Comparison of ENCODE assay signal across 1 cellular context in the genomic region with DNA sequence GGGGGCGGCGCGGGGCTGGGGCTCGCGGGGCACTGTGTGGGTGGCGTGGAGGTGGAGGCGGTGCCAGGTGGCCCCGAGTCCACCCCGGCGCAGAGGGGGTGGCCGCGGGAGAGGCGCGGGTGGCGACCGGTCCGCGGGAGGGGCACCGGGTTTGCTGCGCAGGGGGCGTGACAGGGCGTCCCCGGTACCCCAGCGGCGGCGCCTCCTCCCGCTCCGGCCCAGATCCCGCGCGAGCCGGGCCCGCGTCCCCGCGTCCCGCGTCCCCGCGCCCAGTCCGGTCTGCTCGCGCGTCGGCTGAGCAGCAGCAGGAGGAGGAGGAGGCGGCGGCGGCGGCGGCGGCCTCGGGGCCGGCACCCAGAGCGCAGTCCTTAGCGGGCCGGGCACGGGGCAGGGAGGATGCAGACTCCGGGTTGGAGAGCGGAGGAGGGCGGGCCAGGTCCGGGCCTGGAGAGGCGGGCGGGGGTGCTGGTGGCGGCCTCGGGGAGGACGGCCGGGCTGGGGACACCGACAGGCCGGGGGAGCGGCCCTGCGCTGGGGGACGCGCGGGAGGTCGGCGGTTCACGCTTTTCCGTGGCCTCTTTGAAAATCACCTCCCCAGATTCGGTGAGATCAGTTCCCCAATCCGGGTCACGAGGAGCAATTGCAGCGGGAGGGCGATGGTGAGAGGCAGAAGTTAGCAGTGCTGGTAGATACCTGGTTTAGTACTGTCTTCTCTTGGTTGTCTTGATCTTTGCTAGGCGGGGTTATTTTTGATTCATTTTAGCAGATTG.
TF ChIP-seq lines count a peak whose summit lies in the region.

No MANE protein-coding gene starts in this region.

TF ChIP-seq in HepG2, 621 proteins besides CTCF, POLR2A, EP300 and RAD21 (continued from another document and continues in another):
- TF ChIP-seq, protein P1, sequence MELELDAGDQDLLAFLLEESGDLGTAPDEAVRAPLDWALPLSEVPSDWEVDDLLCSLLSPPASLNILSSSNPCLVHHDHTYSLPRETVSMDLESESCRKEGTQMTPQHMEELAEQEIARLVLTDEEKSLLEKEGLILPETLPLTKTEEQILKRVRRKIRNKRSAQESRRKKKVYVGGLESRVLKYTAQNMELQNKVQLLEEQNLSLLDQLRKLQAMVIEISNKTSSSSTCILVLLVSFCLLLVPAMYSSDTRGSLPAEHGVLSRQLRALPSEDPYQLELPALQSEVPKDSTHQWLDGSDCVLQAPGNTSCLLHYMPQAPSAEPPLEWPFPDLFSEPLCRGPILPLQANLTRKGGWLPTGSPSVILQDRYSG (CRISPR knock-in tag; IDR thresholded peaks at IDR 0.05) = peak; percentile 60; the same call in 1 of the 2 replicates
- TF ChIP-seq, protein P2, sequence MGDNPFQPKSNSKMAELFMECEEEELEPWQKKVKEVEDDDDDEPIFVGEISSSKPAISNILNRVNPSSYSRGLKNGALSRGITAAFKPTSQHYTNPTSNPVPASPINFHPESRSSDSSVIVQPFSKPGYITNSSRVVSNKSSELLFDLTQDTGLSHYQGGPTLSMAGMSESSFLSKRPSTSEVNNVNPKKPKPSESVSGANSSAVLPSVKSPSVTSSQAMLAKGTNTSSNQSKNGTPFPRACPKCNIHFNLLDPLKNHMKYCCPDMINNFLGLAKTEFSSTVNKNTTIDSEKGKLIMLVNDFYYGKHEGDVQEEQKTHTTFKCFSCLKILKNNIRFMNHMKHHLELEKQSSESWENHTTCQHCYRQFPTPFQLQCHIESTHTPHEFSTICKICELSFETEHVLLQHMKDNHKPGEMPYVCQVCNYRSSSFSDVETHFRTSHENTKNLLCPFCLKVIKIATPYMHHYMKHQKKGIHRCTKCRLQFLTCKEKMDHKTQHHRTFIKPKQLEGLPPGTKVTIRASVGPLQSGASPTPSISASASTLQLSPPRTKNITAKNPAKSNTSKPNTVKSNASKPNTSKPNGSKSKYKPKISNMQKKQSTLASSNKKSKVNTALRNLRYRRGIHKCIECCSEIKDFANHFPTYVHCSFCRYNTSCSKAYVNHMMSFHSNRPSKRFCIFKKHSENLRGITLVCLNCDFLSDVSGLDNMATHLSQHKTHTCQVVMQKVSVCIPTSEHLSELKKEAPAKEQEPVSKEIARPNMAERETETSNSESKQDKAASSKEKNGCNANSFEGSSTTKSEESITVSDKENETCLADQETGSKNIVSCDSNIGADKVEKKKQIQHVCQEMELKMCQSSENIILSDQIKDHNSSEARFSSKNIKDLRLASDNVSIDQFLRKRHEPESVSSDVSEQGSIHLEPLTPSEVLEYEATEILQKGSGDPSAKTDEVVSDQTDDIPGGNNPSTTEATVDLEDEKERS (CRISPR knock-in tag; IDR thresholded peaks at IDR 0.05) = no peak
- TF ChIP-seq ZNF850 (CRISPR knock-in tag; conservative IDR thresholded peaks at IDR 0.05) = no peak
- no peak for TF ChIP-seq CREB1 (IDR thresholded peaks at IDR 0.05)
- TF ChIP-seq CREB1 (CRISPR knock-in tag; IDR thresholded peaks at IDR 0.05) = no peak
- no peak for TF ChIP-seq SCMH1 (CRISPR knock-in tag; IDR thresholded peaks at IDR 0.05; ENCODE audit: borderline replicate concordance)
- TF ChIP-seq ZNF180 (CRISPR knock-in tag; IDR thresholded peaks at IDR 0.05; ENCODE audit: borderline replicate concordance, low read depth) = no peak
- TF ChIP-seq SP4 (CRISPR knock-in tag; IDR thresholded peaks at IDR 0.05) = 0 out of 2 replicates have a peak, but pooled peaks have one; percentile 36
- TF ChIP-seq LCORL (IDR thresholded peaks at IDR 0.05) = no peak
- TF ChIP-seq LCORL (CRISPR knock-in tag; IDR thresholded peaks at IDR 0.05) = peak; percentile 27; the same call in 1 of the 2 replicates
- no peak for TF ChIP-seq SMARCE1 (IDR thresholded peaks at IDR 0.05; ENCODE audit: borderline replicate concordance)
- no peak for TF ChIP-seq NFE2L1 (CRISPR knock-in tag; IDR thresholded peaks at IDR 0.05; ENCODE audit: borderline replicate concordance)
- TF ChIP-seq, protein P3, sequence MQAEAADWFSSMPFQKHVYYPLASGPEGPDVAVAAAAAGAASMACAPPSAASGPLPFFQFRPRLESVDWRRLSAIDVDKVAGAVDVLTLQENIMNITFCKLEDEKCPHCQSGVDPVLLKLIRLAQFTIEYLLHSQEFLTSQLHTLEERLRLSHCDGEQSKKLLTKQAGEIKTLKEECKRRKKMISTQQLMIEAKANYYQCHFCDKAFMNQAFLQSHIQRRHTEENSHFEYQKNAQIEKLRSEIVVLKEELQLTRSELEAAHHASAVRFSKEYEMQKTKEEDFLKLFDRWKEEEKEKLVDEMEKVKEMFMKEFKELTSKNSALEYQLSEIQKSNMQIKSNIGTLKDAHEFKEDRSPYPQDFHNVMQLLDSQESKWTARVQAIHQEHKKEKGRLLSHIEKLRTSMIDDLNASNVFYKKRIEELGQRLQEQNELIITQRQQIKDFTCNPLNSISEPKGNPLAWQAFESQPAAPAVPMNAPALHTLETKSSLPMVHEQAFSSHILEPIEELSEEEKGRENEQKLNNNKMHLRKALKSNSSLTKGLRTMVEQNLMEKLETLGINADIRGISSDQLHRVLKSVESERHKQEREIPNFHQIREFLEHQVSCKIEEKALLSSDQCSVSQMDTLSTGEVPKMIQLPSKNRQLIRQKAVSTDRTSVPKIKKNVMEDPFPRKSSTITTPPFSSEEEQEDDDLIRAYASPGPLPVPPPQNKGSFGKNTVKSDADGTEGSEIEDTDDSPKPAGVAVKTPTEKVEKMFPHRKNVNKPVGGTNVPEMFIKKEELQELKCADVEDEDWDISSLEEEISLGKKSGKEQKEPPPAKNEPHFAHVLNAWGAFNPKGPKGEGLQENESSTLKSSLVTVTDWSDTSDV (CRISPR knock-in tag; IDR thresholded peaks at IDR 0.05) = no peak
- TF ChIP-seq HDAC6 (IDR thresholded peaks at IDR 0.05; ENCODE audit: low read depth, low read length) = no peak
- TF ChIP-seq RBFOX2 (IDR thresholded peaks at IDR 0.05; ENCODE audit: low read depth, low read length) = peak; percentile 66
- TF ChIP-seq, protein P4, sequence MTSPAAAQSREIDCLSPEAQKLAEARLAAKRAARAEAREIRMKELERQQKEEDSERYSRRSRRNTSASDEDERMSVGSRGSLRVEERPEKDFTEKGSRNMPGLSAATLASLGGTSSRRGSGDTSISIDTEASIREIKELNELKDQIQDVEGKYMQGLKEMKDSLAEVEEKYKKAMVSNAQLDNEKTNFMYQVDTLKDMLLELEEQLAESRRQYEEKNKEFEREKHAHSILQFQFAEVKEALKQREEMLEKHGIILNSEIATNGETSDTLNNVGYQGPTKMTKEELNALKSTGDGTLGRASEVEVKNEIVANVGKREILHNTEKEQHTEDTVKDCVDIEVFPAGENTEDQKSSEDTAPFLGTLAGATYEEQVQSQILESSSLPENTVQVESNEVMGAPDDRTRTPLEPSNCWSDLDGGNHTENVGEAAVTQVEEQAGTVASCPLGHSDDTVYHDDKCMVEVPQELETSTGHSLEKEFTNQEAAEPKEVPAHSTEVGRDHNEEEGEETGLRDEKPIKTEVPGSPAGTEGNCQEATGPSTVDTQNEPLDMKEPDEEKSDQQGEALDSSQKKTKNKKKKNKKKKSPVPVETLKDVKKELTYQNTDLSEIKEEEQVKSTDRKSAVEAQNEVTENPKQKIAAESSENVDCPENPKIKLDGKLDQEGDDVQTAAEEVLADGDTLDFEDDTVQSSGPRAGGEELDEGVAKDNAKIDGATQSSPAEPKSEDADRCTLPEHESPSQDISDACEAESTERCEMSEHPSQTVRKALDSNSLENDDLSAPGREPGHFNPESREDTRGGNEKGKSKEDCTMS (CRISPR knock-in tag; conservative IDR thresholded peaks at IDR 0.05) = no peak
- TF ChIP-seq KDM2A (CRISPR knock-in tag; IDR thresholded peaks at IDR 0.05; ENCODE audit: borderline replicate concordance, low read depth) = peak; percentile 23; the same call in 1 of the 2 replicates
- TF ChIP-seq, protein P5, sequence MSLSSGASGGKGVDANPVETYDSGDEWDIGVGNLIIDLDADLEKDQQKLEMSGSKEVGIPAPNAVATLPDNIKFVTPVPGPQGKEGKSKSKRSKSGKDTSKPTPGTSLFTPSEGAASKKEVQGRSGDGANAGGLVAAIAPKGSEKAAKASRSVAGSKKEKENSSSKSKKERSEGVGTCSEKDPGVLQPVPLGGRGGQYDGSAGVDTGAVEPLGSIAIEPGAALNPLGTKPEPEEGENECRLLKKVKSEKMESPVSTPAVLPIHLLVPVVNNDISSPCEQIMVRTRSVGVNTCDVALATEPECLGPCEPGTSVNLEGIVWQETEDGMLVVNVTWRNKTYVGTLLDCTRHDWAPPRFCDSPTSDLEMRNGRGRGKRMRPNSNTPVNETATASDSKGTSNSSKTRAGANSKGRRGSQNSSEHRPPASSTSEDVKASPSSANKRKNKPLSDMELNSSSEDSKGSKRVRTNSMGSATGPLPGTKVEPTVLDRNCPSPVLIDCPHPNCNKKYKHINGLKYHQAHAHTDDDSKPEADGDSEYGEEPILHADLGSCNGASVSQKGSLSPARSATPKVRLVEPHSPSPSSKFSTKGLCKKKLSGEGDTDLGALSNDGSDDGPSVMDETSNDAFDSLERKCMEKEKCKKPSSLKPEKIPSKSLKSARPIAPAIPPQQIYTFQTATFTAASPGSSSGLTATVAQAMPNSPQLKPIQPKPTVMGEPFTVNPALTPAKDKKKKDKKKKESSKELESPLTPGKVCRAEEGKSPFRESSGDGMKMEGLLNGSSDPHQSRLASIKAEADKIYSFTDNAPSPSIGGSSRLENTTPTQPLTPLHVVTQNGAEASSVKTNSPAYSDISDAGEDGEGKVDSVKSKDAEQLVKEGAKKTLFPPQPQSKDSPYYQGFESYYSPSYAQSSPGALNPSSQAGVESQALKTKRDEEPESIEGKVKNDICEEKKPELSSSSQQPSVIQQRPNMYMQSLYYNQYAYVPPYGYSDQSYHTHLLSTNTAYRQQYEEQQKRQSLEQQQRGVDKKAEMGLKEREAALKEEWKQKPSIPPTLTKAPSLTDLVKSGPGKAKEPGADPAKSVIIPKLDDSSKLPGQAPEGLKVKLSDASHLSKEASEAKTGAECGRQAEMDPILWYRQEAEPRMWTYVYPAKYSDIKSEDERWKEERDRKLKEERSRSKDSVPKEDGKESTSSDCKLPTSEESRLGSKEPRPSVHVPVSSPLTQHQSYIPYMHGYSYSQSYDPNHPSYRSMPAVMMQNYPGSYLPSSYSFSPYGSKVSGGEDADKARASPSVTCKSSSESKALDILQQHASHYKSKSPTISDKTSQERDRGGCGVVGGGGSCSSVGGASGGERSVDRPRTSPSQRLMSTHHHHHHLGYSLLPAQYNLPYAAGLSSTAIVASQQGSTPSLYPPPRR (CRISPR knock-in tag; IDR thresholded peaks at IDR 0.05; ENCODE audit: borderline replicate concordance) = no peak
- TF ChIP-seq SP2 (CRISPR knock-in tag; IDR thresholded peaks at IDR 0.05) = no peak
- TF ChIP-seq ATF7 (IDR thresholded peaks at IDR 0.05) = no peak
- no peak for TF ChIP-seq ATF7 (CRISPR knock-in tag; IDR thresholded peaks at IDR 0.05)
- TF ChIP-seq KDM5A (IDR thresholded peaks at IDR 0.05; ENCODE audit: borderline replicate concordance, low read length) = no peak
- no peak for TF ChIP-seq ZNF713 (CRISPR knock-in tag; IDR thresholded peaks at IDR 0.05)
- TF ChIP-seq ZNF7 (CRISPR knock-in tag; IDR thresholded peaks at IDR 0.05) = no peak
- no peak for TF ChIP-seq ARHGAP35 (CRISPR knock-in tag; IDR thresholded peaks at IDR 0.05; ENCODE audit: borderline replicate concordance)
- TF ChIP-seq, protein P6, sequence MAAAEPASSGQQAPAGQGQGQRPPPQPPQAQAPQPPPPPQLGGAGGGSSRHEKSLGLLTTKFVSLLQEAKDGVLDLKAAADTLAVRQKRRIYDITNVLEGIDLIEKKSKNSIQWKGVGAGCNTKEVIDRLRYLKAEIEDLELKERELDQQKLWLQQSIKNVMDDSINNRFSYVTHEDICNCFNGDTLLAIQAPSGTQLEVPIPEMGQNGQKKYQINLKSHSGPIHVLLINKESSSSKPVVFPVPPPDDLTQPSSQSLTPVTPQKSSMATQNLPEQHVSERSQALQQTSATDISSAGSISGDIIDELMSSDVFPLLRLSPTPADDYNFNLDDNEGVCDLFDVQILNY (CRISPR knock-in tag; conservative IDR thresholded peaks at IDR 0.05) = no peak
- TF ChIP-seq, protein P7, sequence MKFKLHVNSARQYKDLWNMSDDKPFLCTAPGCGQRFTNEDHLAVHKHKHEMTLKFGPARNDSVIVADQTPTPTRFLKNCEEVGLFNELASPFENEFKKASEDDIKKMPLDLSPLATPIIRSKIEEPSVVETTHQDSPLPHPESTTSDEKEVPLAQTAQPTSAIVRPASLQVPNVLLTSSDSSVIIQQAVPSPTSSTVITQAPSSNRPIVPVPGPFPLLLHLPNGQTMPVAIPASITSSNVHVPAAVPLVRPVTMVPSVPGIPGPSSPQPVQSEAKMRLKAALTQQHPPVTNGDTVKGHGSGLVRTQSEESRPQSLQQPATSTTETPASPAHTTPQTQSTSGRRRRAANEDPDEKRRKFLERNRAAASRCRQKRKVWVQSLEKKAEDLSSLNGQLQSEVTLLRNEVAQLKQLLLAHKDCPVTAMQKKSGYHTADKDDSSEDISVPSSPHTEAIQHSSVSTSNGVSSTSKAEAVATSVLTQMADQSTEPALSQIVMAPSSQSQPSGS (CRISPR knock-in tag; IDR thresholded peaks at IDR 0.05) = no peak
- no peak for TF ChIP-seq CHCHD3 (CRISPR knock-in tag; IDR thresholded peaks at IDR 0.05)
- no peak for TF ChIP-seq FOXO1 (CRISPR knock-in tag; IDR thresholded peaks at IDR 0.05)
- TF ChIP-seq, protein P8, sequence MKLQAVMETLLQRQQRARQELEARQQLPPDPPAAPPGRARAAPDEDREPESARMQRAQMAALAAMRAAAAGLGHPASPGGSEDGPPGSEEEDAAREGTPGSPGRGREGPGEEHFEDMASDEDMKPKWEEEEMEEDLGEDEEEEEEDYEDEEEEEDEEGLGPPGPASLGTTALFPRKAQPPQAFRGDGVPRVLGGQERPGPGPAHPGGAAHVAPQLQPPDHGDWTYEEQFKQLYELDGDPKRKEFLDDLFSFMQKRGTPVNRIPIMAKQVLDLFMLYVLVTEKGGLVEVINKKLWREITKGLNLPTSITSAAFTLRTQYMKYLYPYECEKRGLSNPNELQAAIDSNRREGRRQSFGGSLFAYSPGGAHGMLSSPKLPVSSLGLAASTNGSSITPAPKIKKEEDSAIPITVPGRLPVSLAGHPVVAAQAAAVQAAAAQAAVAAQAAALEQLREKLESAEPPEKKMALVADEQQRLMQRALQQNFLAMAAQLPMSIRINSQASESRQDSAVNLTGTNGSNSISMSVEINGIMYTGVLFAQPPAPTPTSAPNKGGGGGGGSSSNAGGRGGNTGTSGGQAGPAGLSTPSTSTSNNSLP (IDR thresholded peaks at IDR 0.05; ENCODE audit: low read depth, low read length) = no peak
- TF ChIP-seq ZNF430 (CRISPR knock-in tag; IDR thresholded peaks at IDR 0.05) = no peak
- no peak for TF ChIP-seq NR1H2 (CRISPR knock-in tag; IDR thresholded peaks at IDR 0.05; ENCODE audit: borderline replicate concordance, low read depth)
- TF ChIP-seq ZNF788 (CRISPR knock-in tag; IDR thresholded peaks at IDR 0.05; ENCODE audit: borderline replicate concordance) = no peak
- TF ChIP-seq ZNF207 (IDR thresholded peaks at IDR 0.05; ENCODE audit: borderline replicate concordance) = no peak
- no peak for TF ChIP-seq FLYWCH1 (CRISPR knock-in tag; IDR thresholded peaks at IDR 0.05)
- TF ChIP-seq DPF2 (CRISPR knock-in tag; IDR thresholded peaks at IDR 0.05; ENCODE audit: borderline replicate concordance, low read depth) = no peak
- TF ChIP-seq NFE2 (CRISPR knock-in tag; IDR thresholded peaks at IDR 0.05) = no peak
- TF ChIP-seq, protein P9, sequence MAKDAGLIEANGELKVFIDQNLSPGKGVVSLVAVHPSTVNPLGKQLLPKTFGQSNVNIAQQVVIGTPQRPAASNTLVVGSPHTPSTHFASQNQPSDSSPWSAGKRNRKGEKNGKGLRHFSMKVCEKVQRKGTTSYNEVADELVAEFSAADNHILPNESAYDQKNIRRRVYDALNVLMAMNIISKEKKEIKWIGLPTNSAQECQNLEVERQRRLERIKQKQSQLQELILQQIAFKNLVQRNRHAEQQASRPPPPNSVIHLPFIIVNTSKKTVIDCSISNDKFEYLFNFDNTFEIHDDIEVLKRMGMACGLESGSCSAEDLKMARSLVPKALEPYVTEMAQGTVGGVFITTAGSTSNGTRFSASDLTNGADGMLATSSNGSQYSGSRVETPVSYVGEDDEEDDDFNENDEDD (CRISPR knock-in tag; IDR thresholded peaks at IDR 0.05; ENCODE audit: borderline replicate concordance) = no peak
- TF ChIP-seq ADNP (CRISPR knock-in tag; IDR thresholded peaks at IDR 0.05) = 0 out of 2 replicates have a peak, but pooled peaks have one; percentile 17
- TF ChIP-seq ZNF616 (CRISPR knock-in tag; IDR thresholded peaks at IDR 0.05; ENCODE audit: low read depth) = no peak
